Comparison of ENCODE assay signal across 30 cellular contexts in genomic region chr2:174227748-174228147, GRCh38.
"Had no signal": no experiment of that assay in that cellular context is flagged by ENCODE, and none has a peak within 500 bp of the region (broad histone marks: within the 10 kb centered on the region; RNA-seq: fewer than 3 reads in every experiment).

No MANE protein-coding gene starts in this region.

- FAIRE-seq: urothelium cell line had no signal

- H3K36me3 Mint-ChIP-seq: natural killer cell had no signal

- H3K9me3 Mint-ChIP-seq: naive thymus-derived CD4-positive, alpha-beta T cell; natural killer cell; nephron; neural progenitor cell; stimulated activated naive B cell treated with anti-CD40 and anti-IgM and Interleukin-4, amounts not matched to agents 10 μg/mL and 1 μg/mL and 100 μg/mL, for 72 hours; stimulated activated naive CD8-positive, alpha-beta T cell treated with anti-CD3 and anti-CD28 coated beads, Interleukin-15, Interleukin-2, amounts not matched to agents 100 ng/mL and 50 ng/mL, for 24 hours had no signal

- H3K4me1 Mint-ChIP-seq: neural progenitor cell had no signal

- H3K27me3 ChIP-seq: neural progenitor cell, ovary, spleen, stomach, thyroid gland, tibial nerve, upper lobe of left lung had no signal

- H3K4me3 ChIP-seq: neural progenitor cell, ovary, psoas muscle, skin epidermis, smooth muscle cell, spleen, stomach, thoracic aorta, thyroid gland, tibial nerve, upper lobe of left lung had no signal

- H3K4me3 Mint-ChIP-seq: naive thymus-derived CD4-positive, alpha-beta T cell; natural killer cell; nephron; neural progenitor cell; stimulated activated naive B cell treated with anti-CD40 and anti-IgM and Interleukin-4, amounts not matched to agents 10 μg/mL and 1 μg/mL and 100 μg/mL, for 72 hours; stimulated activated naive CD8-positive, alpha-beta T cell treated with anti-CD3 and anti-CD28 coated beads, Interleukin-15, Interleukin-2, amounts not matched to agents 100 ng/mL and 50 ng/mL, for 24 hours had no signal

- H3K27me3 Mint-ChIP-seq: naive thymus-derived CD4-positive, alpha-beta T cell; progenitor cell of endocrine pancreas; stimulated activated naive B cell treated with anti-CD40 and anti-IgM and Interleukin-4, amounts not matched to agents 10 μg/mL and 1 μg/mL and 100 μg/mL, for 72 hours; stimulated activated naive CD8-positive, alpha-beta T cell treated with anti-CD3 and anti-CD28 coated beads, Interleukin-15, Interleukin-2, amounts not matched to agents 100 ng/mL and 50 ng/mL, for 24 hours had no signal

- H3K27ac ChIP-seq: neural progenitor cell, ovary, parathyroid adenoma, psoas muscle, skin epidermis, spleen, stomach, thoracic aorta, thyroid gland, tibial nerve, upper lobe of left lung had no signal

- H3K9ac ChIP-seq: neural progenitor cell, parathyroid adenoma had no signal

- H3K4me2 ChIP-seq: neural progenitor cell, smooth muscle cell had no signal

- H3K4me1 ChIP-seq: neural progenitor cell, psoas muscle, spleen, stomach, thyroid gland, tibial nerve, upper lobe of left lung had no signal

- H3K27ac Mint-ChIP-seq: naive thymus-derived CD4-positive, alpha-beta T cell; natural killer cell; nephron; neural progenitor cell; progenitor cell of endocrine pancreas; stimulated activated naive B cell treated with anti-CD40 and anti-IgM and Interleukin-4, amounts not matched to agents 10 μg/mL and 1 μg/mL and 100 μg/mL, for 72 hours; stimulated activated naive CD8-positive, alpha-beta T cell treated with anti-CD3 and anti-CD28 coated beads, Interleukin-15, Interleukin-2, amounts not matched to agents 100 ng/mL and 50 ng/mL, for 24 hours had no signal

- H2AFZ ChIP-seq: neural progenitor cell, parathyroid adenoma had no signal

- H3K36me3 ChIP-seq: ovary, thyroid gland had no signal

- H3K9me3 ChIP-seq: ovary, psoas muscle, spleen, stomach, thoracic aorta, thyroid gland, tibial nerve, upper lobe of left lung had no signal

- DNase-seq: naive thymus-derived CD4-positive, alpha-beta T cell; natural killer cell; occipital lobe; ovary; posterior cingulate gyrus; psoas muscle; right cardiac atrium; spleen; stimulated activated CD4-positive, alpha-beta T cell treated with anti-CD3 and anti-CD28 coated beads, Interleukin-12 subunit alpha, Interleukin-12 subunit beta, amount 100 ng/mL, for 4 hours; stimulated activated CD4-positive, alpha-beta T cell treated with anti-CD3 and anti-CD28 coated beads, Interleukin-1b, Interleukin-23, amount 100 ng/mL, for 48 hours; stimulated activated CD4-positive, alpha-beta T cell treated with anti-CD3 and anti-CD28 coated beads, Interleukin-4, amount 100 ng/mL, for 1 hour; stimulated activated CD4-positive, alpha-beta T cell treated with anti-CD3 and anti-CD28 coated beads, Interleukin-4, amount 100 ng/mL, for 4 hours; stimulated activated CD8-positive, alpha-beta memory T cell treated with anti-CD3 and anti-CD28 coated beads, Interleukin-4, amount 100 ng/mL, for 48 hours; stimulated activated naive B cell treated with anti-CD40 and anti-IgM and Interleukin-4, amounts not matched to agents 10 μg/mL and 1 μg/mL and 100 μg/mL, for 72 hours; stimulated activated naive CD4-positive, alpha-beta T cell treated with Interleukin-2 at 50 U/mL for 16 hours; stomach; thyroid gland; trophoblast cell; upper lobe of left lung had no signal

- ATAC-seq: naive thymus-derived CD4-positive, alpha-beta T cell; natural killer cell; psoas muscle; right cardiac atrium; sciatic nerve; stimulated activated naive B cell treated with anti-CD40 and anti-IgM and Interleukin-4, amounts not matched to agents 10 μg/mL and 1 μg/mL and 100 μg/mL, for 72 hours had no signal
